14 cellular contexts compared by ENCODE assay signal in the genomic region with DNA sequence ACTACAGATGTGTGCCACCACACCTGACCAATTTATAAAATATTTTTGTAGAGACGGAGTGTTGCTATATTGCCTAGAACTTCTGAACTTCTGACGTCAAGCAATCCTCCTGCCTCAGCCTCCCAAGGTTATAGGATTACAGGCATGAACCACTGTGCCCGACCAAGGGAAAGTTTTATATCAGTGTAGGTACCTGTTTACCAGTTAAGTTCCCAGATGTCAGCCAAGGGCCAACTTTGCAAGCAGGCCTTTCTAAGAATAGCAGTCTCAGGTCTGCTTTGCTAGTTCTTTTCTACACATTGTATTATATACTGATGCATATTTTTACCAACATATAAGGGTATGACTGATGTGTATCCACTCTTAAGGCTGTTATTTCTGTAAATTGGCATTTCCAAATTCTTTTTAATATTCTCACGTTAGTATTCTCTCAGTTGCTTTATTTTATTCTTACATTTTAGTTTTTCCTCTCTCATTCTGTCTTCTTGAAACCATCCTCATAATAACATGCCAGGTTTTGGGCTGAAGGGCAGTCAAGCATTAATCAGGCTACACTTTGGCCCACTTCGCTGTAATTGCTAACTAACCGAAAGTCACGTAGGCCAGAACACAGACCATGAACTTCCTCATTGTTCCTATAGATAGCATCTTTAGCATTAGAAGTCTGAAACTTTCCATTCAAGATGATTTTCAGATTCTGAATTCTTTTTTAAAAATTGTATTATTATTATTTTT. TPM values are rescaled to one million over a fixed set of nuclear protein-coding genes. Genes with fewer than 3 reads are reported as not detected.
A peak's percentile ranks its signal among the peaks of the same experiment; 100 is the strongest.
DNase-seq lines count a peak whose midpoint lies in the region; ATAC-seq and TF ChIP-seq lines count a peak whose summit lies in the region.
"Had no signal": no experiment of that assay in that cellular context is flagged by ENCODE, and none has a peak within 500 bp of the region (broad histone marks: within the 10 kb centered on the region; RNA-seq: fewer than 3 reads in every experiment).

No MANE protein-coding gene starts in this region.

- WGBS in hepatocyte (ENCODE audit: low lambda C conversion rate, missing lambda C conversion rate), result 90% methylated on average over 7 of the region's 7 CpGs

- H3K9me3 ChIP-seq in hepatocyte (ENCODE audit: low read depth), result no peaks in the 10 kb centered on the region

- H3K27ac ChIP-seq in hepatocyte, result no peak overlapping the region
- H3K27ac ChIP-seq: brain microvascular endothelial cell had no signal

- peak; percentile 42 for DNase-seq in germinal center (ENCODE audit: low spot score)
- DNase-seq in hepatocyte (ENCODE audit: low spot score), result no peak
- DNase-seq in NCI-H510A treated with DMSO at 0.1 percent for 48 hours (lab: John Stamatoyannopoulos, UW), result no peak
- DNase-seq in HPDE6-E6E7 (ENCODE audit: extremely low spot score), result no peak
- DNase-seq in NCI-H2107 treated with DMSO at 0.1 percent for 48 hours (lab: John Stamatoyannopoulos, UW; ENCODE audit: unreplicated experiment), result no peak
- DNase-seq: brain microvascular endothelial cell, DMS 273 treated with DMSO at 0.1 percent for 48 hours, foreskin melanocyte, HFFc6, NCI-H2081 treated with DMSO at 0.1 percent for 48 hours had no signal

- no peak overlapping the region for H3K4me3 ChIP-seq in hepatocyte

- H3K36me3 ChIP-seq in hepatocyte (replicated peaks; ENCODE audit: insufficient read depth, low read depth), result no peaks in the 10 kb centered on the region
- H3K36me3 ChIP-seq: brain microvascular endothelial cell had no signal

- H4K20me1 ChIP-seq in hepatocyte (ENCODE audit: insufficient read depth, poor library complexity, severe bottlenecking), result no peaks in the 10 kb centered on the region

- H3K9me2 ChIP-seq in hepatocyte (replicated peaks; ENCODE audit: insufficient read depth), result no peaks in the 10 kb centered on the region

- ATAC-seq in GM18858 (IDR thresholded peaks at IDR 0.05; ENCODE audit: unreplicated experiment) (peak; percentile 56), GM21717 (IDR thresholded peaks at IDR 0.05; ENCODE audit: unreplicated experiment) (peak; percentile 73), HG03342 (IDR thresholded peaks at IDR 0.05; ENCODE audit: unreplicated experiment) (peak; percentile 73)

- no peaks in the 10 kb centered on the region for H3K79me2 ChIP-seq in hepatocyte

- H3K27me3 ChIP-seq in hepatocyte, result no peaks in the 10 kb centered on the region
- H3K27me3 ChIP-seq: brain microvascular endothelial cell had no signal

- no peak for TF ChIP-seq CTCF in hepatocyte (IDR thresholded peaks at IDR 0.05; ENCODE audit: poor library complexity)

- no peak overlapping the region for H3K4me2 ChIP-seq in hepatocyte

- no peak overlapping the region for H2AFZ ChIP-seq in hepatocyte

- no peaks in the 10 kb centered on the region for H3K4me1 ChIP-seq in hepatocyte (ENCODE audit: insufficient read depth)

RNA-seq across cellular contexts. Expression of gene CXXC1, which starts 25.0 kb away (rescaled TPM):
- 33.3 and 52.7 TPM in 2 replicates for total RNA-seq in hepatocyte
- polyA plus RNA-seq in hepatocyte, result 68.3 and 89.3 TPM in 2 replicates

RNA-seq across cellular contexts. Expression of gene MBD1, which starts 31.1 kb away (rescaled TPM):
- 38.8 and 53.1 TPM in 2 replicates for total RNA-seq in hepatocyte
- 53.0 and 54.2 TPM in 2 replicates for polyA plus RNA-seq in hepatocyte

RNA-seq across cellular contexts. Expression of gene CFAP53, which starts 46.2 kb away (rescaled TPM):
- total RNA-seq in hepatocyte, result 0.24 and 0.50 TPM in 2 replicates
- polyA plus RNA-seq in hepatocyte, result 0.24 and 0.86 TPM in 2 replicates
- total RNA-seq: mononuclear cell had no signal
